In genomic region chr11:106789406-106789805, GRCh38 we compare ENCODE assay signal across 27 cellular contexts.
"Had no signal": no experiment of that assay in that cellular context is flagged by ENCODE, and none has a peak within 500 bp of the region (broad histone marks: within the 10 kb centered on the region; RNA-seq: fewer than 3 reads in every experiment).

No MANE protein-coding gene starts in this region.

- H3K9me3 ChIP-seq: lower lobe of right lung, ovary, right lobe of liver, suprapubic skin, thoracic aorta, tibial artery, upper lobe of right lung had no signal

- H3K36me3 ChIP-seq: left lung, lower lobe of right lung, ovary, right atrium auricular region, right lobe of liver, stomach, suprapubic skin, thoracic aorta, tibial artery, upper lobe of right lung had no signal

- H3K27me3 Mint-ChIP-seq: naive thymus-derived CD4-positive, alpha-beta T cell; natural killer cell treated with Interleukin-12 subunit alpha and Interleukin-12 subunit beta and Interleukin-15 and Interleukin-18, amount 100 ng/mL, for 72 hours; progenitor cell of endocrine pancreas; stimulated activated memory B cell treated with anti-CD40 and anti-IgM and Interleukin-4, amounts not matched to agents 10 μg/mL and 1 μg/mL and 100 μg/mL, for 72 hours had no signal

- H3K4me3 Mint-ChIP-seq: naive thymus-derived CD4-positive, alpha-beta T cell; natural killer cell treated with Interleukin-12 subunit alpha and Interleukin-12 subunit beta and Interleukin-15 and Interleukin-18, amount 100 ng/mL, for 72 hours; stimulated activated memory B cell treated with anti-CD40 and anti-IgM and Interleukin-4, amounts not matched to agents 10 μg/mL and 1 μg/mL and 100 μg/mL, for 72 hours had no signal

- ATAC-seq: left colon; left lung; lower lobe of right lung; mucosa of descending colon; naive thymus-derived CD4-positive, alpha-beta T cell; natural killer cell treated with Interleukin-12 subunit alpha and Interleukin-12 subunit beta and Interleukin-15 and Interleukin-18, amount 100 ng/mL, for 72 hours; right lobe of liver; stimulated activated memory B cell treated with anti-CD40 and anti-IgM and Interleukin-4, amounts not matched to agents 10 μg/mL and 1 μg/mL and 100 μg/mL, for 72 hours; upper lobe of right lung had no signal

- H3K4me1 ChIP-seq: lower lobe of right lung, right atrium auricular region, right lobe of liver, stomach, upper lobe of right lung had no signal

- DNase-seq: hippocampal formation; kidney; left colon; left lung; lower lobe of right lung; midbrain; mucosa of descending colon; naive thymus-derived CD4-positive, alpha-beta T cell; ovary; right lobe of liver; stimulated activated CD4-positive, alpha-beta T cell treated with anti-CD3 and anti-CD28 coated beads, Interleukin-1b, Interleukin-23, amount 100 ng/mL, for 48 hours; stimulated activated CD4-positive, alpha-beta T cell treated with anti-CD3 and anti-CD28 coated beads, Interleukin-2, amount 100 ng/mL, for 48 hours; stimulated activated CD4-positive, alpha-beta T cell treated with anti-CD3 and anti-CD28 coated beads, Interleukin-4, amount 100 ng/mL, for 4 hours; stimulated activated CD8-positive, alpha-beta memory T cell treated with anti-CD3 and anti-CD28 coated beads, Interleukin-4, amount 100 ng/mL, for 48 hours; stimulated activated naive CD4-positive, alpha-beta T cell treated with Interleukin-2 at 50 U/mL for 16 hours; stomach; tibial artery; trophoblast cell; upper lobe of right lung had no signal

- H3K27ac ChIP-seq: left lung, lower lobe of right lung, ovary, right atrium auricular region, right lobe of liver, stomach, suprapubic skin, thoracic aorta, tibial artery, upper lobe of right lung had no signal

- H3K4me3 ChIP-seq: left lung, lower lobe of right lung, mucosa of descending colon, ovary, right atrium auricular region, right lobe of liver, smooth muscle cell, stomach, suprapubic skin, thoracic aorta, tibial artery, upper lobe of right lung had no signal

- H3K4me1 Mint-ChIP-seq: naive thymus-derived CD4-positive, alpha-beta T cell; stimulated activated memory B cell treated with anti-CD40 and anti-IgM and Interleukin-4, amounts not matched to agents 10 μg/mL and 1 μg/mL and 100 μg/mL, for 72 hours had no signal

- H3K27me3 ChIP-seq: left lung, ovary, right atrium auricular region, right lobe of liver, stomach, suprapubic skin, tibial artery, upper lobe of right lung had no signal

- H3K36me3 Mint-ChIP-seq: naive thymus-derived CD4-positive, alpha-beta T cell; natural killer cell treated with Interleukin-12 subunit alpha and Interleukin-12 subunit beta and Interleukin-15 and Interleukin-18, amount 100 ng/mL, for 72 hours; stimulated activated memory B cell treated with anti-CD40 and anti-IgM and Interleukin-4, amounts not matched to agents 10 μg/mL and 1 μg/mL and 100 μg/mL, for 72 hours had no signal

- H3K27ac Mint-ChIP-seq: natural killer cell treated with Interleukin-12 subunit alpha and Interleukin-12 subunit beta and Interleukin-15 and Interleukin-18, amount 100 ng/mL, for 72 hours; progenitor cell of endocrine pancreas; stimulated activated memory B cell treated with anti-CD40 and anti-IgM and Interleukin-4, amounts not matched to agents 10 μg/mL and 1 μg/mL and 100 μg/mL, for 72 hours had no signal

- H3K4me2 ChIP-seq: smooth muscle cell had no signal

- FAIRE-seq: kidney, urothelium cell line had no signal
